In the genomic region with DNA sequence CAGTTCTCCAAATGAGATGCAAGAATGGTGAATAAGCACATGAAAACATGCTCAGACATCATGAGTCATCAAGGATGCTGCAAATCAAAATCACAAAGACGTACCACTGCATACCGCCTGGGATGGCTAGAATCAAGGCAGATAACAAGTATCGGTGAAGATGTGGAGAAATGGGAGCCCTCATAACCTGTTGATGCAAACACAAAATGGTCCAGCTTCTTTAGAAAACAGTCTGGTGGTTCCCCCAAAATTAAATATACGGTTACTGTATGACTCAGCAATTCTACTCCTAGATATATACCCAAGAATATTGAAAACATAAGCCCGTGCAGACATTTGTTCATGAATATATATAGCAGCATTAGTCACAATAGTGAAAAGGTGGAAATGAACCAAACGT, we compare ENCODE assay signal across 1 cellular context.
TF ChIP-seq lines count a peak whose summit lies in the region.

No MANE protein-coding gene starts in this region.

TF ChIP-seq in K562, 482 proteins besides CTCF, POLR2A, EP300 and RAD21 (continued from another document and continues in another):
- TF ChIP-seq, protein P1, sequence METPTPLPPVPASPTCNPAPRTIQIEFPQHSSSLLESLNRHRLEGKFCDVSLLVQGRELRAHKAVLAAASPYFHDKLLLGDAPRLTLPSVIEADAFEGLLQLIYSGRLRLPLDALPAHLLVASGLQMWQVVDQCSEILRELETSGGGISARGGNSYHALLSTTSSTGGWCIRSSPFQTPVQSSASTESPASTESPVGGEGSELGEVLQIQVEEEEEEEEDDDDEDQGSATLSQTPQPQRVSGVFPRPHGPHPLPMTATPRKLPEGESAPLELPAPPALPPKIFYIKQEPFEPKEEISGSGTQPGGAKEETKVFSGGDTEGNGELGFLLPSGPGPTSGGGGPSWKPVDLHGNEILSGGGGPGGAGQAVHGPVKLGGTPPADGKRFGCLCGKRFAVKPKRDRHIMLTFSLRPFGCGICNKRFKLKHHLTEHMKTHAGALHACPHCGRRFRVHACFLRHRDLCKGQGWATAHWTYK (CRISPR knock-in tag; IDR thresholded peaks at IDR 0.05) = no peak
- TF ChIP-seq TCF3 (CRISPR knock-in tag; IDR thresholded peaks at IDR 0.05) (no peak), ZBTB7A (IDR thresholded peaks at IDR 0.05; ENCODE audit: borderline replicate concordance, control insufficient read depth, low read depth, low read length) (no peak), FOXP1 (CRISPR knock-in tag; IDR thresholded peaks at IDR 0.05) (no peak), FOSL1 (tag; conservative IDR thresholded peaks at IDR 0.05) (peak; percentile 67), LCOR (CRISPR knock-in tag; IDR thresholded peaks at IDR 0.05) (no peak), RBBP5 (IDR thresholded peaks at IDR 0.05; ENCODE audit: borderline replicate concordance, insufficient read depth, low read length, poor library complexity, severe bottlenecking) (no peak), ZFP30 (CRISPR knock-in tag; IDR thresholded peaks at IDR 0.05; ENCODE audit: borderline replicate concordance) (no peak), MAFF (IDR thresholded peaks at IDR 0.05; ENCODE audit: low read length) (peak; percentile 70; the same call in 1 of the 2 replicates), SOX6 (IDR thresholded peaks at IDR 0.05) (no peak), KDM5B (IDR thresholded peaks at IDR 0.05; ENCODE audit: insufficient replicate concordance, low read depth, low read length) (no peak), SRSF9 (IDR thresholded peaks at IDR 0.05; ENCODE audit: borderline replicate concordance, low read depth, low read length) (no peak), KLF13 (tag; IDR thresholded peaks at IDR 0.05; ENCODE audit: borderline replicate concordance, low read depth) (no peak), RCOR1 (IDR thresholded peaks at IDR 0.05; ENCODE audit: borderline replicate concordance in 1 of 2, low read depth in 2 of 2, low read length in 2 of 2) (peak in 1 of 2 experiments; percentile 57; a peak in 1 of 4 replicates), ESRRB (CRISPR knock-in tag; IDR thresholded peaks at IDR 0.05; ENCODE audit: borderline replicate concordance) (no peak), POLR2H (tag; IDR thresholded peaks at IDR 0.05; ENCODE audit: low read depth) (no peak), NUFIP1 (IDR thresholded peaks at IDR 0.05; ENCODE audit: partially characterized antibody) (no peak), ELF1 (tag; IDR thresholded peaks at IDR 0.05) (no peak), ATF1 (CRISPR knock-in tag; IDR thresholded peaks at IDR 0.05) (no peak), ATF1 (tag; IDR thresholded peaks at IDR 0.05) (no peak), CBX3 (IDR thresholded peaks at IDR 0.05; ENCODE audit: borderline replicate concordance in 1 of 2, low read length in 2 of 2) (no peak), XRCC5 (IDR thresholded peaks at IDR 0.05; ENCODE audit: low read depth, low read length) (no peak), ZEB2 (IDR thresholded peaks at IDR 0.05) (no peak), PHF21A (IDR thresholded peaks at IDR 0.05; ENCODE audit: borderline replicate concordance, low read depth) (no peak), HNRNPL (IDR thresholded peaks at IDR 0.05; ENCODE audit: low read depth, low read length) (no peak), JUND (IDR thresholded peaks at IDR 0.05; ENCODE audit: borderline replicate concordance, low read depth, low read length) (peak; percentile 69; the same call in 1 of the 2 replicates), JUND (tag; IDR thresholded peaks at IDR 0.05; ENCODE audit: borderline replicate concordance, low read depth, low read length) (peak; percentile 47; the same call in 1 of the 3 replicates), ZNF274 (IDR thresholded peaks at IDR 0.05; ENCODE audit: borderline replicate concordance, low read depth, low read length) (no peak), NFRKB (IDR thresholded peaks at IDR 0.05; ENCODE audit: low read depth) (no peak), ZNF644 (tag; IDR thresholded peaks at IDR 0.05; ENCODE audit: low read depth) (no peak), BDP1 (IDR thresholded peaks at IDR 0.05; ENCODE audit: insufficient read depth, insufficient read length) (no peak), SAFB (IDR thresholded peaks at IDR 0.05; ENCODE audit: borderline replicate concordance, low read depth, low read length) (no peak), MAFG (tag; conservative IDR thresholded peaks at IDR 0.05) (peak; percentile 84), RFX1 (IDR thresholded peaks at IDR 0.05) (no peak), ZNF316 (IDR thresholded peaks at IDR 0.05) (peak; percentile 73), ZNF77 (CRISPR knock-in tag; IDR thresholded peaks at IDR 0.05) (no peak), HDGF (IDR thresholded peaks at IDR 0.05) (no peak), SMARCC2 (IDR thresholded peaks at IDR 0.05; ENCODE audit: low read depth) (no peak), ZNF764 (CRISPR knock-in tag; IDR thresholded peaks at IDR 0.05; ENCODE audit: low read depth) (no peak), ZNF583 (CRISPR knock-in tag; IDR thresholded peaks at IDR 0.05) (no peak), COPS2 (conservative IDR thresholded peaks at IDR 0.05) (no peak)
- TF ChIP-seq, protein P2, sequence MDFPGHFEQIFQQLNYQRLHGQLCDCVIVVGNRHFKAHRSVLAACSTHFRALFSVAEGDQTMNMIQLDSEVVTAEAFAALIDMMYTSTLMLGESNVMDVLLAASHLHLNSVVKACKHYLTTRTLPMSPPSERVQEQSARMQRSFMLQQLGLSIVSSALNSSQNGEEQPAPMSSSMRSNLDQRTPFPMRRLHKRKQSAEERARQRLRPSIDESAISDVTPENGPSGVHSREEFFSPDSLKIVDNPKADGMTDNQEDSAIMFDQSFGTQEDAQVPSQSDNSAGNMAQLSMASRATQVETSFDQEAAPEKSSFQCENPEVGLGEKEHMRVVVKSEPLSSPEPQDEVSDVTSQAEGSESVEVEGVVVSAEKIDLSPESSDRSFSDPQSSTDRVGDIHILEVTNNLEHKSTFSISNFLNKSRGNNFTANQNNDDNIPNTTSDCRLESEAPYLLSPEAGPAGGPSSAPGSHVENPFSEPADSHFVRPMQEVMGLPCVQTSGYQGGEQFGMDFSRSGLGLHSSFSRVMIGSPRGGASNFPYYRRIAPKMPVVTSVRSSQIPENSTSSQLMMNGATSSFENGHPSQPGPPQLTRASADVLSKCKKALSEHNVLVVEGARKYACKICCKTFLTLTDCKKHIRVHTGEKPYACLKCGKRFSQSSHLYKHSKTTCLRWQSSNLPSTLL (IDR thresholded peaks at IDR 0.05) = no peak
- TF ChIP-seq, protein P3, sequence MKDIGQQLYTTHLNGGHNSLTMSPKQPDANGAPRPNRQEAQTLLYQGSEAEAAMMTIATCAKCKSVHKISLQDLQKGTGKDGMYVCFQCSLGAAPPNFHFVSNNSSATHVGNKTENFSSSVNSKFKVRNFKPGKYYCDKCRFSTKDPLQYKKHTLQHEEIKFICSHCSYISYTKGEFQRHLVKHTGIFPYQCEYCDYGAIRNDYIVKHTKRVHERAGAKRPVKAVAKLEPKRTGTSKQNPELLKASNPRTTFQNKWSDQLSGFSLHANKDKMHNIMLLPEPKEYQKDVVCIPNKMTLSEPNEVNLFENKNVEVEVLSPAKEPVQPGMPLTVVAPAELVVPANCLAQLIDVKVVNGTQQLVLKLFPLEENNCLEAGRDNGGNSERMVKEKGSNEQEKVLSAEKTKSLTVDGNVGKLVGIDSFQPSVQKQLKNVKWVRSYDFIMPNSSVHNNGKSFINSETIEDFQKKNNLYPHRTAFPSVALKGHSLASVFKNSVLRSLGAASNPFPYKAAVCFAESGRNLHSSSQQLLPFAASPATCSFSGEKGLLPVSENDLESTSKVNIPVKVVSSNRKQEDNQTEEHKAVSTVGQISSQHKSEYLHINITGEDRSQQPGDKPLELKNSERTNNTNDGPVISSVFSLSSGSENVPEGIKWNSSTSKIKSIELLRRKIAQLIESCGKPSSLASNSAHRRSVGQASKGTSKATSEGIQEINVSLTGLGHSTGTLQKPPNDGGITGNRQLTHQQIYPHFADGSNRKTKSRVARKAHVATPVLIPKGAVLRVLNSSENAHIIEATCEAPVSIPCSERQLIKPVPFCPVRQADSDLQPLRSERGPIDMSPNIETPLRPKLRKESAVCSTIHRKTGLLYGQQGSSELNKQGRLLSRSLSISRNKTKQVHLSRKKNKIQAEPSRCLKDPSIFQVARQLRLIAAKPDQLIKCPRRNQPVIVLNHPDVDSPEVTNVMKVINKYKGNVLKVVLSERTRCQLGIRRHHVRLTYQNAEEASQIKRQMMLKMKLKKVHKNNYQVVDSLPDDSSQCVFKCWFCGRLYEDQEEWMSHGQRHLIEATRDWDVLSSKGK (CRISPR knock-in tag; IDR thresholded peaks at IDR 0.05) = no peak
- TF ChIP-seq, protein P4, sequence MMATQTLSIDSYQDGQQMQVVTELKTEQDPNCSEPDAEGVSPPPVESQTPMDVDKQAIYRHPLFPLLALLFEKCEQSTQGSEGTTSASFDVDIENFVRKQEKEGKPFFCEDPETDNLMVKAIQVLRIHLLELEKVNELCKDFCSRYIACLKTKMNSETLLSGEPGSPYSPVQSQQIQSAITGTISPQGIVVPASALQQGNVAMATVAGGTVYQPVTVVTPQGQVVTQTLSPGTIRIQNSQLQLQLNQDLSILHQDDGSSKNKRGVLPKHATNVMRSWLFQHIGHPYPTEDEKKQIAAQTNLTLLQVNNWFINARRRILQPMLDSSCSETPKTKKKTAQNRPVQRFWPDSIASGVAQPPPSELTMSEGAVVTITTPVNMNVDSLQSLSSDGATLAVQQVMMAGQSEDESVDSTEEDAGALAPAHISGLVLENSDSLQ (IDR thresholded peaks at IDR 0.05) = 0 out of 2 replicates have a peak, but pooled peaks have one; percentile 7
- TF ChIP-seq, protein P5, sequence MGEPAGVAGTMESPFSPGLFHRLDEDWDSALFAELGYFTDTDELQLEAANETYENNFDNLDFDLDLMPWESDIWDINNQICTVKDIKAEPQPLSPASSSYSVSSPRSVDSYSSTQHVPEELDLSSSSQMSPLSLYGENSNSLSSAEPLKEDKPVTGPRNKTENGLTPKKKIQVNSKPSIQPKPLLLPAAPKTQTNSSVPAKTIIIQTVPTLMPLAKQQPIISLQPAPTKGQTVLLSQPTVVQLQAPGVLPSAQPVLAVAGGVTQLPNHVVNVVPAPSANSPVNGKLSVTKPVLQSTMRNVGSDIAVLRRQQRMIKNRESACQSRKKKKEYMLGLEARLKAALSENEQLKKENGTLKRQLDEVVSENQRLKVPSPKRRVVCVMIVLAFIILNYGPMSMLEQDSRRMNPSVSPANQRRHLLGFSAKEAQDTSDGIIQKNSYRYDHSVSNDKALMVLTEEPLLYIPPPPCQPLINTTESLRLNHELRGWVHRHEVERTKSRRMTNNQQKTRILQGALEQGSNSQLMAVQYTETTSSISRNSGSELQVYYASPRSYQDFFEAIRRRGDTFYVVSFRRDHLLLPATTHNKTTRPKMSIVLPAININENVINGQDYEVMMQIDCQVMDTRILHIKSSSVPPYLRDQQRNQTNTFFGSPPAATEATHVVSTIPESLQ (CRISPR knock-in tag; IDR thresholded peaks at IDR 0.05) = no peak
- TF ChIP-seq, protein P6, sequence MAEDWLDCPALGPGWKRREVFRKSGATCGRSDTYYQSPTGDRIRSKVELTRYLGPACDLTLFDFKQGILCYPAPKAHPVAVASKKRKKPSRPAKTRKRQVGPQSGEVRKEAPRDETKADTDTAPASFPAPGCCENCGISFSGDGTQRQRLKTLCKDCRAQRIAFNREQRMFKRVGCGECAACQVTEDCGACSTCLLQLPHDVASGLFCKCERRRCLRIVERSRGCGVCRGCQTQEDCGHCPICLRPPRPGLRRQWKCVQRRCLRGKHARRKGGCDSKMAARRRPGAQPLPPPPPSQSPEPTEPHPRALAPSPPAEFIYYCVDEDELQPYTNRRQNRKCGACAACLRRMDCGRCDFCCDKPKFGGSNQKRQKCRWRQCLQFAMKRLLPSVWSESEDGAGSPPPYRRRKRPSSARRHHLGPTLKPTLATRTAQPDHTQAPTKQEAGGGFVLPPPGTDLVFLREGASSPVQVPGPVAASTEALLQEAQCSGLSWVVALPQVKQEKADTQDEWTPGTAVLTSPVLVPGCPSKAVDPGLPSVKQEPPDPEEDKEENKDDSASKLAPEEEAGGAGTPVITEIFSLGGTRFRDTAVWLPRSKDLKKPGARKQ (CRISPR knock-in tag; IDR thresholded peaks at IDR 0.05) = no peak
- TF ChIP-seq, protein P7, sequence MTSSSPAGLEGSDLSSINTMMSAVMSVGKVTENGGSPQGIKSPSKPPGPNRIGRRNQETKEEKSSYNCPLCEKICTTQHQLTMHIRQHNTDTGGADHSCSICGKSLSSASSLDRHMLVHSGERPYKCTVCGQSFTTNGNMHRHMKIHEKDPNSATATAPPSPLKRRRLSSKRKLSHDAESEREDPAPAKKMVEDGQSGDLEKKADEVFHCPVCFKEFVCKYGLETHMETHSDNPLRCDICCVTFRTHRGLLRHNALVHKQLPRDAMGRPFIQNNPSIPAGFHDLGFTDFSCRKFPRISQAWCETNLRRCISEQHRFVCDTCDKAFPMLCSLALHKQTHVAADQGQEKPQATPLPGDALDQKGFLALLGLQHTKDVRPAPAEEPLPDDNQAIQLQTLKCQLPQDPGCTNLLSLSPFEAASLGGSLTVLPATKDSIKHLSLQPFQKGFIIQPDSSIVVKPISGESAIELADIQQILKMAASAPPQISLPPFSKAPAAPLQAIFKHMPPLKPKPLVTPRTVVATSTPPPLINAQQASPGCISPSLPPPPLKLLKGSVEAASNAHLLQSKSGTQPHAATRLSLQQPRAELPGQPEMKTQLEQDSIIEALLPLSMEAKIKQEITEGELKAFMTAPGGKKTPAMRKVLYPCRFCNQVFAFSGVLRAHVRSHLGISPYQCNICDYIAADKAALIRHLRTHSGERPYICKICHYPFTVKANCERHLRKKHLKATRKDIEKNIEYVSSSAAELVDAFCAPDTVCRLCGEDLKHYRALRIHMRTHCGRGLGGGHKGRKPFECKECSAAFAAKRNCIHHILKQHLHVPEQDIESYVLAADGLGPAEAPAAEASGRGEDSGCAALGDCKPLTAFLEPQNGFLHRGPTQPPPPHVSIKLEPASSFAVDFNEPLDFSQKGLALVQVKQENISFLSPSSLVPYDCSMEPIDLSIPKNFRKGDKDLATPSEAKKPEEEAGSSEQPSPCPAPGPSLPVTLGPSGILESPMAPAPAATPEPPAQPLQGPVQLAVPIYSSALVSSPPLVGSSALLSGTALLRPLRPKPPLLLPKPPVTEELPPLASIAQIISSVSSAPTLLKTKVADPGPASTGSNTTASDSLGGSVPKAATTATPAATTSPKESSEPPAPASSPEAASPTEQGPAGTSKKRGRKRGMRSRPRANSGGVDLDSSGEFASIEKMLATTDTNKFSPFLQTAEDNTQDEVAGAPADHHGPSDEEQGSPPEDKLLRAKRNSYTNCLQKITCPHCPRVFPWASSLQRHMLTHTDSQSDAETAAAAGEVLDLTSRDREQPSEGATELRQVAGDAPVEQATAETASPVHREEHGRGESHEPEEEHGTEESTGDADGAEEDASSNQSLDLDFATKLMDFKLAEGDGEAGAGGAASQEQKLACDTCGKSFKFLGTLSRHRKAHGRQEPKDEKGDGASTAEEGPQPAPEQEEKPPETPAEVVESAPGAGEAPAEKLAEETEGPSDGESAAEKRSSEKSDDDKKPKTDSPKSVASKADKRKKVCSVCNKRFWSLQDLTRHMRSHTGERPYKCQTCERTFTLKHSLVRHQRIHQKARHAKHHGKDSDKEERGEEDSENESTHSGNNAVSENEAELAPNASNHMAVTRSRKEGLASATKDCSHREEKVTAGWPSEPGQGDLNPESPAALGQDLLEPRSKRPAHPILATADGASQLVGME (CRISPR knock-in tag; IDR thresholded peaks at IDR 0.05) = no peak
